25 cellular contexts compared by ENCODE assay signal in the genomic region with DNA sequence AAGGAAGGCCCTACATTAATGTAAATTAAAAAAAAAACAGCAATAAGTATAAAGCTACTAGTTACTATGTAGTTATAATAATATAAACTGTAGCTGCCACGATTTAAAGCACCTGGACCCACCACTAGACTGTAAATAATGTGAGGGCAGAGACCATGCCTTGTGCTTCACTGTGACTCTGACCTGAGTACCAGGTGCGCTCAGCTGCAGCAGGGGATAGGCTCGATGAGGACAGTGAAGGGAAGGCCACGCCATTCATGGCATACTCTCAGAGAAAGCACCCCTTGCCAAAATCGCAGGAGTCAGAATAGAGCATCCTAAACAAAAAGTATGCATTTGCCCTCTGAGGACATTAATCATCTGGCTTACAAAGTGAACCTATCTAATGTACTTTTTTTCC. TPM values are rescaled to one million over a fixed set of nuclear protein-coding genes. Genes with fewer than 3 reads are reported as not detected.
DNase-seq lines count a peak whose midpoint lies in the region; ATAC-seq and TF ChIP-seq lines count a peak whose summit lies in the region.
"Had no signal": no experiment of that assay in that cellular context is flagged by ENCODE, and none has a peak within 500 bp of the region (broad histone marks: within the 10 kb centered on the region; RNA-seq: fewer than 3 reads in every experiment).

No MANE protein-coding gene starts in this region.

- H3K9me3 ChIP-seq in muscle layer of colon (ENCODE audit: low read length) (no peaks in the 10 kb centered on the region), thoracic aorta (no peaks in the 10 kb centered on the region)
- H3K9me3 ChIP-seq: adrenal gland; BLaER1 treated with 17β-estradiol and CSF1 and Interleukin-3, amounts not matched to agents 10 nM and 100 nM; uterus had no signal

- no peaks in the 10 kb centered on the region for H3K27me3 ChIP-seq in muscle layer of colon (ENCODE audit: control insufficient read depth in 1 of 2, insufficient read depth in 2 of 2, low read length in 2 of 2)
- no peaks in the 10 kb centered on the region for H3K27me3 ChIP-seq in thoracic aorta (replicated peaks; ENCODE audit: insufficient read depth)
- H3K27me3 ChIP-seq: adrenal gland, uterus had no signal

- ATAC-seq in thoracic aorta (ENCODE audit: insufficient number of reproducible peaks, low FRiP score, low read depth) = no peak
- ATAC-seq: GM12878; left lobe of liver; naive thymus-derived CD4-positive, alpha-beta T cell had no signal

- H3K36me3 ChIP-seq in muscle layer of colon (ENCODE audit: insufficient read depth, low read length) = peaks cover 16% of the 10 kb centered on the region
- H3K36me3 ChIP-seq in thoracic aorta = no peaks in the 10 kb centered on the region
- H3K36me3 ChIP-seq: uterus had no signal

- H3K4me3 ChIP-seq in muscle layer of colon (ENCODE audit: low read depth in 1 of 2, low read length in 2 of 2) (peak overlapping the region in 1 of 2 donors; percentile 3), thoracic aorta (peak overlapping the region; percentile 16)
- H3K4me3 ChIP-seq: adrenal gland; BLaER1 treated with 17β-estradiol and CSF1 and Interleukin-3, amounts not matched to agents 10 nM and 100 nM; GM12878; skin epidermis; uterus had no signal

- DNase-seq in HFFc6 (no peak), thoracic aorta (ENCODE audit: low spot score) (no peak), G401 (ENCODE audit: low spot score) (no peak), SIG-M5 treated with dmso at 0.1 percent for 504 hours (lab: John Stamatoyannopoulos, UW; ENCODE audit: unreplicated experiment) (no peak), SIG-M5 (lab: John Stamatoyannopoulos, UW) (no peak)
- DNase-seq: activated CD4-positive, alpha-beta memory T cell treated with anti-CD3 and anti-CD28 coated beads, Interleukin-2, amount 10 ng/mL, durations not matched to agents 7 days and 5 days; activated CD4-positive, CD25-positive, alpha-beta regulatory T cell treated with anti-CD3 and anti-CD28 coated beads, Interleukin-2, amount 50 U/mL, for 72 hours; activated CD8-positive, alpha-beta memory T cell treated with anti-CD3 and anti-CD28 coated beads, Interleukin-2, amount 50 U/mL, for 48 hours; activated naive CD4-positive, alpha-beta T cell treated with Interleukin-2 at 50 U/mL for 16 hours; adrenal gland; KBM-7; naive thymus-derived CD4-positive, alpha-beta T cell; NCI-H1092 treated with DMSO at 0.1 percent for 48 hours; NCI-H1694 treated with DMSO at 0.1 percent for 48 hours; NCI-H82; nucleus accumbens; stimulated activated naive CD4-positive, alpha-beta T cell; uterus had no signal

- H3K4me1 Mint-ChIP-seq in HFFc6 (ENCODE audit: low read depth) (peaks cover 80% of the 10 kb centered on the region), brain (peaks cover 89% of the 10 kb centered on the region)

- H3K36me3 Mint-ChIP-seq in HFFc6 (ENCODE audit: low read depth) = peaks cover 56% of the 10 kb centered on the region
- peaks cover 17% of the 10 kb centered on the region for H3K36me3 Mint-ChIP-seq in brain
- H3K36me3 Mint-ChIP-seq: naive thymus-derived CD4-positive, alpha-beta T cell had no signal

- TF ChIP-seq CTCF in HFFc6 (IDR thresholded peaks at IDR 0.05) = no peak
- no peak for TF ChIP-seq CTCF in brain (conservative IDR thresholded peaks at IDR 0.05)
- TF ChIP-seq CTCF in thoracic aorta (IDR thresholded peaks at IDR 0.05) = no peak

- in situ Hi-C loops in G401 (cut with HindIII; ENCODE audit: low sequenced_read_pairs) = no loop called here

- no peak overlapping the region for H3K9ac ChIP-seq in muscle layer of colon (ENCODE audit: low read length)
- H3K9ac ChIP-seq: BLaER1 treated with 17β-estradiol and CSF1 and Interleukin-3, amounts not matched to agents 10 nM and 100 nM had no signal

- H3K27me3 Mint-ChIP-seq in HFFc6 (ENCODE audit: insufficient read depth) = peaks cover 8% of the 10 kb centered on the region
- H3K27me3 Mint-ChIP-seq in brain = peaks cover 6% of the 10 kb centered on the region

- H3K27ac ChIP-seq in muscle layer of colon (ENCODE audit: low read depth, low read length) = peak overlapping the region; percentile 27
- peak overlapping the region; percentile 50 to 92 for H3K27ac ChIP-seq in thoracic aorta
- H3K27ac ChIP-seq: BLaER1 treated with 17β-estradiol and CSF1 and Interleukin-3, amounts not matched to agents 10 nM and 100 nM; uterus had no signal

- H3K9me3 Mint-ChIP-seq in HFFc6 (peaks cover 3% of the 10 kb centered on the region; the same call in 1 of the 2 replicates), brain (no peaks in the 10 kb centered on the region)
- H3K9me3 Mint-ChIP-seq: activated CD4-positive, alpha-beta memory T cell treated with anti-CD3 and anti-CD28 coated beads, Interleukin-2, amount 10 ng/mL, durations not matched to agents 7 days and 5 days; activated T-helper 1 cell treated with anti-CD3 and anti-CD28 coated beads, Interleukin-12 subunit alpha, Interleukin-12 subunit beta, Interleukin-2, Interleukin-4 antibody, amounts not matched to agents 30 ng/mL and 10 ng/mL and 1 ng/mL, durations not matched to agents 14 hours and 24 hours and 36 hours had no signal

- H3K4me3 Mint-ChIP-seq in HFFc6 (peak overlapping the region; percentile 30; the same call in 1 of the 2 replicates), brain (no peak overlapping the region)
- H3K4me3 Mint-ChIP-seq: activated CD4-positive, alpha-beta memory T cell treated with anti-CD3 and anti-CD28 coated beads, Interleukin-2, amount 10 ng/mL, durations not matched to agents 7 days and 5 days; activated T-helper 1 cell treated with anti-CD3 and anti-CD28 coated beads, Interleukin-12 subunit alpha, Interleukin-12 subunit beta, Interleukin-2, Interleukin-4 antibody, amounts not matched to agents 30 ng/mL and 10 ng/mL and 1 ng/mL, durations not matched to agents 14 hours and 24 hours and 36 hours; naive thymus-derived CD4-positive, alpha-beta T cell had no signal

- H3K4me1 ChIP-seq in muscle layer of colon (ENCODE audit: insufficient read depth, low read length) (peaks cover 79% of the 10 kb centered on the region), thoracic aorta (ENCODE audit: control insufficient read depth in 1 of 2, low read depth in 2 of 2) (peaks cover 53 to 83% of the 10 kb centered on the region in 2 donors)

- peak overlapping the region; percentile 75 for H3K27ac Mint-ChIP-seq in HFFc6
- H3K27ac Mint-ChIP-seq in brain = peak overlapping the region in 3 of 5 experiments; percentile 16 to 42 (median 31)
- H3K27ac Mint-ChIP-seq: activated CD4-positive, alpha-beta memory T cell treated with anti-CD3 and anti-CD28 coated beads, Interleukin-2, amount 10 ng/mL, durations not matched to agents 7 days and 5 days; activated T-helper 1 cell treated with anti-CD3 and anti-CD28 coated beads, Interleukin-12 subunit alpha, Interleukin-12 subunit beta, Interleukin-2, Interleukin-4 antibody, amounts not matched to agents 30 ng/mL and 10 ng/mL and 1 ng/mL, durations not matched to agents 14 hours and 24 hours and 36 hours had no signal

RNA-seq across cellular contexts. Expression of a gene that starts 5.1 kb away (rescaled TPM):
- 1,000 to 10,000 TPM; 1,595 to 1,958 (median 1,726) TPM for total RNA-seq in HFFc6 (2021; fragmentation: NEBNext Ultra II Directional; extraction: Animal tissue kit (Norgen Biotek cat#: 25700))
- 22.5 TPM for polyA plus RNA-seq in brain (ENCODE audit: insufficient read depth, low read depth, low replicate concordance)
- 100 to 1,000 TPM; 601 to 687 TPM for total RNA-seq in thoracic aorta
- 117 and 179 TPM in 2 replicates for total RNA-seq in G401 (2014; rRNA removed; shearing (Covaris generic))
- total RNA-seq: activated T-helper 1 cell treated with anti-CD3 and anti-CD28 coated beads, Interleukin-12 subunit alpha, Interleukin-12 subunit beta, Interleukin-2, Interleukin-4 antibody, amounts not matched to agents 30 ng/mL and 10 ng/mL and 1 ng/mL, durations not matched to agents 14 hours and 24 hours and 36 hours had no signal
- polyA plus RNA-seq: naive thymus-derived CD4-positive, alpha-beta T cell had no signal
